In genomic region chr20:63706852-63707557, GRCh38 we compare ENCODE assay signal across 8 cellular contexts. TPM values are rescaled to one million over a fixed set of nuclear protein-coding genes. Genes with fewer than 3 reads are reported as not detected.
DNase-seq lines count a peak whose midpoint lies in the region; ATAC-seq and TF ChIP-seq lines count a peak whose summit lies in the region.

No MANE protein-coding gene starts in this region.

- TF ChIP-seq POLR2A in vagina (IDR thresholded peaks at IDR 0.05), result no peak

- intact Hi-C loops in vagina (cut with DNase I), result no loop called here

- H3K27me3 ChIP-seq in neuron (ENCODE audit: insufficient read depth, low read length) (no peaks in the 10 kb centered on the region), vagina (no peaks in the 10 kb centered on the region)

- H3K27ac ChIP-seq in vagina, result peak overlapping the region; percentile 82

- H2AFZ ChIP-seq in neuron (ENCODE audit: low read depth, low read length), result peak overlapping the region; percentile 68

- DNase-seq in DMS153 (lab: John Stamatoyannopoulos, UW) (peak; percentile 9), DMS153 treated with DMSO at 0.1 percent for 48 hours (lab: John Stamatoyannopoulos, UW; ENCODE audit: unreplicated experiment) (no peak), NCI-H69 (lab: John Stamatoyannopoulos, UW) (peak; percentile 34), fibroblast of mammary gland (ENCODE audit: low read depth) (peak; percentile 46), vagina (ENCODE audit: extremely low spot score in 2 of 2) (no peak)
- peak; percentile 74 to 79 for DNase-seq in activated T-cell treated with anti-CD3 and anti-CD28 coated beads, Interleukin-2, amount 50 U/mL, for 48 hours

- H3K9me3 ChIP-seq in neuron (ENCODE audit: low read length), result peaks cover 6% of the 10 kb centered on the region
- no peaks in the 10 kb centered on the region for H3K9me3 ChIP-seq in vagina

- H3K4me3 ChIP-seq in fibroblast of mammary gland (ENCODE audit: control insufficient read depth, low read depth, low read length), result peak overlapping the region; percentile 72
- H3K4me3 ChIP-seq in neuron (ENCODE audit: low read length), result peak overlapping the region; percentile 63
- peak overlapping the region; percentile 91 to 93 for H3K4me3 ChIP-seq in vagina

- peak; percentile 10 for TF ChIP-seq CTCF in fibroblast of mammary gland (conservative IDR thresholded peaks at IDR 0.05; ENCODE audit: control insufficient read depth, insufficient read depth, low read depth, low read length)
- no peak for TF ChIP-seq CTCF in vagina (IDR thresholded peaks at IDR 0.05)

- ATAC-seq in HG02852 (IDR thresholded peaks at IDR 0.05; ENCODE audit: unreplicated experiment), result peak; percentile 31

- peaks cover 49% of the 10 kb centered on the region for H3K36me3 ChIP-seq in neuron (ENCODE audit: insufficient read depth, low read length)
- peaks cover 4 to 25% of the 10 kb centered on the region in 2 donors for H3K36me3 ChIP-seq in vagina

- H3K4me1 ChIP-seq in neuron (ENCODE audit: insufficient read depth, low read length), result peaks cover 20% of the 10 kb centered on the region
- H3K4me1 ChIP-seq in vagina, result peaks cover 30% of the 10 kb centered on the region

RNA-seq across cellular contexts. Expression of gene ARFRP1, which starts 0.8 kb away (rescaled TPM):
- 30.9 TPM for total RNA-seq in vagina

RNA-seq across cellular contexts. Expression of gene ZGPAT, which starts 0.8 kb away (rescaled TPM):
- total RNA-seq in vagina, result 30.4 TPM

RNA-seq across cellular contexts. Expression of gene TNFRSF6B, which starts 10.6 kb away (rescaled TPM):
- total RNA-seq in vagina, result 16.7 TPM

RNA-seq across cellular contexts. Expression of gene LIME1, which starts 29.5 kb away (rescaled TPM):
- 32.4 TPM for total RNA-seq in vagina

RNA-seq across cellular contexts. Expression of gene SLC2A4RG, which starts 32.6 kb away (rescaled TPM):
- total RNA-seq in vagina, result 33.1 TPM

Comparison
In these comparisons a context has a peak if more than half of its experiments do, and no peak if none do; other contexts are left out.
1. DNase-seq: peak in DMS153 (single experiment), NCI-H69 (single experiment), activated T-cell treated with anti-CD3 and anti-CD28 coated beads, Interleukin-2, amount 50 U/mL, for 48 hours (2 of 2) and fibroblast of mammary gland (single experiment); none in DMS153 treated with DMSO at 0.1 percent for 48 hours (single experiment) and vagina (0 of 2).
2. Peak in every context shown above with its lines, with median percentiles within 50 percentile points of each other: H3K4me3 ChIP-seq.